Comparison of ENCODE assay signal across 8 cellular contexts in genomic region chr1:26537951-26538352, GRCh38. TPM values are rescaled to one million over a fixed set of nuclear protein-coding genes. Genes with fewer than 3 reads are reported as not detected.
DNase-seq lines count a peak whose midpoint lies in the region; ATAC-seq, FAIRE-seq and TF ChIP-seq lines count a peak whose summit lies in the region.

No MANE protein-coding gene starts in this region.

- H3K27ac Mint-ChIP-seq in MCF 10A (ENCODE audit: low read depth, unreplicated experiment) = no peak overlapping the region

- no peaks in the 10 kb centered on the region for H3K27me3 Mint-ChIP-seq in MCF 10A (ENCODE audit: insufficient read depth, unreplicated experiment)

- H4K20me1 ChIP-seq in mammary epithelial cell (ENCODE audit: insufficient read depth, low read length) (no peaks in the 10 kb centered on the region), PC-9 (ENCODE audit: insufficient read depth) (no peaks in the 10 kb centered on the region; the same call in 1 of the 2 replicates)

- H3K9me2 ChIP-seq in PC-9 (ENCODE audit: insufficient read depth) = no peaks in the 10 kb centered on the region

- no peak overlapping the region for H3K4me2 ChIP-seq in mammary epithelial cell (ENCODE audit: insufficient read depth, low read depth, low read length)
- H3K4me2 ChIP-seq in PC-9 = no peak overlapping the region; the same call in 1 of the 2 replicates

- H3K36me3 Mint-ChIP-seq in MCF 10A (ENCODE audit: insufficient read depth, unreplicated experiment) = peaks cover 34% of the 10 kb centered on the region

- H3K4me1 ChIP-seq in mammary epithelial cell (ENCODE audit: insufficient read depth, low read length) (peaks cover 23% of the 10 kb centered on the region), PC-9 (replicated peaks; ENCODE audit: insufficient read depth) (peaks cover 11% of the 10 kb centered on the region), small intestine (ENCODE audit: control insufficient read depth in 2 of 2, insufficient read depth in 1 of 2, low read depth in 1 of 2, low read length in 1 of 2) (peaks cover 6 to 13% of the 10 kb centered on the region in 2 donors)

- peaks cover 24% of the 10 kb centered on the region for H3K36me3 ChIP-seq in mammary epithelial cell (ENCODE audit: insufficient read depth, low read length)
- no peaks in the 10 kb centered on the region for H3K36me3 ChIP-seq in PC-9 (ENCODE audit: low read depth)
- peaks cover 0 to 8% of the 10 kb centered on the region in 2 donors for H3K36me3 ChIP-seq in small intestine (ENCODE audit: control insufficient read depth in 2 of 2, insufficient read depth in 2 of 2, low read length in 2 of 2)

- peaks cover 11% of the 10 kb centered on the region for H3K4me1 Mint-ChIP-seq in MCF 10A (ENCODE audit: insufficient read depth, unreplicated experiment)

- ATAC-seq in esophagus mucosa = peak; percentile 47
- ATAC-seq in HG03442 (IDR thresholded peaks at IDR 0.05; ENCODE audit: unreplicated experiment) = no peak
- no peak for ATAC-seq in GM18520 (IDR thresholded peaks at IDR 0.05; ENCODE audit: unreplicated experiment)

- no peak overlapping the region for H2AFZ ChIP-seq in mammary epithelial cell (ENCODE audit: low read depth, low read length)
- no peak overlapping the region for H2AFZ ChIP-seq in PC-9

- H3K4me3 Mint-ChIP-seq in MCF 10A (ENCODE audit: unreplicated experiment) = no peak overlapping the region

- 69% methylated on average over 2 of the region's 2 CpGs for WGBS in mammary epithelial cell (ENCODE audit: low coverage, missing lambda C conversion rate)
- WGBS in small intestine, 3 donors = 39 to 48% (median 44%) methylated on average over 2 of the region's 2 CpGs

- no TSS peak for BruUV-seq in mammary epithelial cell (replicated peaks; lab: Mats Ljungman, UMichigan)
- BruUV-seq in MCF 10A (replicated peaks; lab: Mats Ljungman, UMichigan) = no TSS peak
- BruUV-seq in PC-9 (replicated peaks; lab: Mats Ljungman, UMichigan) = no TSS peak

- DNase-seq in mammary epithelial cell (peak; percentile 59), MCF 10A (ENCODE audit: unreplicated experiment) (no peak), PC-9 (peak; percentile 19 to 83), small intestine (peak; percentile 85), NCI-H1105 (lab: John Stamatoyannopoulos, UW) (no peak)

- H3K27ac ChIP-seq in mammary epithelial cell (ENCODE audit: insufficient read depth, low read depth, low read length) (no peak overlapping the region), PC-9 (no peak overlapping the region), small intestine (ENCODE audit: low read depth in 1 of 2, low read length in 1 of 2) (no peak overlapping the region)

- no peaks in the 10 kb centered on the region for H3K9me3 Mint-ChIP-seq in MCF 10A (ENCODE audit: unreplicated experiment)

- POLR2A ChIA-PET in MCF 10A (lab: Yijun Ruan, JAX) (interaction anchor here (0.8 to 1.6 kb wide), 4 partner anchors 8 to 37 kb away, joined by 4 to 7 read pairs (median 4); partner anchors contain the start of gene RPS6KA1), PC-9 (lab: Charles Lee; ENCODE audit: unreplicated experiment) (no interaction called here)

- H3F3A ChIP-seq in PC-9 (ENCODE audit: insufficient read depth, low read depth) = no peaks in the 10 kb centered on the region; the same call in 1 of the 2 replicates

- TF ChIP-seq CTCF in mammary epithelial cell (conservative IDR thresholded peaks at IDR 0.05 in 1 of 2, IDR thresholded peaks at IDR 0.05 in 1 of 2; ENCODE audit: extremely low read depth in 1 of 2, insufficient read depth in 1 of 2, low read depth in 1 of 2, low read length in 2 of 2) = peak; percentile 10 to 17
- no peak for TF ChIP-seq CTCF in MCF 10A (IDR thresholded peaks at IDR 0.05; ENCODE audit: unreplicated experiment)
- TF ChIP-seq CTCF in PC-9 (conservative IDR thresholded peaks at IDR 0.05) = no peak

- no peak overlapping the region for H3K4me3 ChIP-seq in mammary epithelial cell (replicated peaks in 1 of 3; ENCODE audit: insufficient read depth in 1 of 3, low read depth in 2 of 3, low read length in 3 of 3)
- H3K4me3 ChIP-seq in PC-9 = no peak overlapping the region
- H3K4me3 ChIP-seq in small intestine (ENCODE audit: low read depth in 1 of 2, low read length in 2 of 2) = no peak overlapping the region

- intact Hi-C loops in mammary epithelial cell (cut with micrococcal nuclease) (no loop called here), MCF 10A (cut with micrococcal nuclease) (no loop called here), PC-9 (cut with micrococcal nuclease; ENCODE audit: unreplicated experiment) (no loop called here)

- H3K27me3 ChIP-seq in mammary epithelial cell (ENCODE audit: insufficient read depth, low read length) = no peaks in the 10 kb centered on the region
- H3K27me3 ChIP-seq in PC-9 (ENCODE audit: insufficient read depth, low read depth) = no peaks in the 10 kb centered on the region
- H3K27me3 ChIP-seq in small intestine (ENCODE audit: control insufficient read depth in 2 of 2, insufficient read depth in 2 of 2, low read length in 2 of 2) = no peaks in the 10 kb centered on the region

- in situ Hi-C loops in mammary epithelial cell (cut with MboI; ENCODE audit: low sequenced_read_pairs in 2 of 2) = no loop called here

- no peak overlapping the region for H3K9ac ChIP-seq in mammary epithelial cell (ENCODE audit: insufficient read depth, low read length)

- CTCF ChIA-PET in mammary epithelial cell (lab: Charles Lee; ENCODE audit: low non-redundant PET) = interaction anchor here (0.5 kb wide), 1 partner anchor 264 kb away, joined by 4 read pairs; no protein-coding TSS in a partner anchor
- CTCF ChIA-PET in MCF 10A (lab: Yijun Ruan, JAX) = interaction anchor here (0.6 to 2.1 kb wide), 16 partner anchors 8 to 1788 kb away, joined by 3 to 13 read pairs (median 4); partner anchors contain the start of gene PIGV
- CTCF ChIA-PET in PC-9 (lab: Charles Lee) = no interaction called here

- H3K9me3 ChIP-seq in mammary epithelial cell (replicated peaks; ENCODE audit: insufficient read depth, low read length) (no peaks in the 10 kb centered on the region), PC-9 (ENCODE audit: insufficient read depth, low read depth) (no peaks in the 10 kb centered on the region), small intestine (ENCODE audit: control insufficient read depth, low read depth) (no peaks in the 10 kb centered on the region)

- H3K79me2 ChIP-seq in mammary epithelial cell (ENCODE audit: insufficient read depth, low read length) (peaks cover 96% of the 10 kb centered on the region), PC-9 (ENCODE audit: low read depth) (peaks cover 22% of the 10 kb centered on the region; the same call in 1 of the 2 replicates)

- dilution Hi-C loops in mammary epithelial cell (cut with HindIII; ENCODE audit: low sequenced_read_pairs) = loop anchor here (5.0 kb wide), 4 partner anchors 41 to 104 kb away; no protein-coding TSS in a partner anchor

- no peak for FAIRE-seq in small intestine (lab: Jason Lieb, UNC)

RNA-seq across cellular contexts. Expression of gene RPS6KA1, which starts 8.4 kb away (rescaled TPM):
- total RNA-seq in mammary epithelial cell (100 to 1,000 TPM; 107 to 142 TPM), MCF 10A (2022) (43.9 and 50.9 TPM in 2 replicates), PC-9 (2021) (60.5 and 68.5 TPM in 2 replicates), esophagus mucosa (27.3 TPM)
- polyA plus RNA-seq in mammary epithelial cell (103 TPM), small intestine (100 to 1,000 TPM in 2 of 3 donors, 10 to 100 TPM in 1; 60.9 to 223 (median 178) TPM)
- polyA minus RNA-seq in mammary epithelial cell = 229 TPM

Comparison
In these comparisons a context has a peak if more than half of its experiments do, and no peak if none do; other contexts are left out.
1. DNase-seq: peak in mammary epithelial cell (single experiment), PC-9 (2 of 2) and small intestine (single experiment); none in MCF 10A (single experiment) and NCI-H1105 (single experiment).
2. CTCF ChIP-seq: peak in mammary epithelial cell (2 of 2); none in MCF 10A (single experiment) and PC-9 (single experiment).